Comparison of ENCODE assay signal across 1 cellular context in the genomic region with DNA sequence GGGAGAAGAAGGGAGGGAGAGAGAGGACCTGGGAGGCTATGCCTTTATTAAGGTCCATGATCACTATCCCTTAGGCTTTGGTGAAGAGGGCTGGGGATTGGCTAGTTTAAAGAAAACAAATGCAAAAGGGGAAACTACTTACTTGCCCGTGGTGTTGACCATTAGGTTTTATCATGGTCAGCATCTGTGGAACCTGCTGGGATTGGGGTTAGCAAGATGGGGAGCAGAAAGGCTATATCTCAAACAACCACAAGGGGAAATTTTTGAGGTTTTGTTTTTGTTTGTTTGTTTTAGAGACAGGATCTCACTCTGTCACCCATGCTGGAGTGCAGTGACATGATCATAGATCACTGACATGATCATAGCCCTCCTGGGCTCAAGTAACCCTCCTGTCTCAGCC.
TF ChIP-seq lines count a peak whose summit lies in the region.

No MANE protein-coding gene starts in this region.

TF ChIP-seq in HCT116, 20 proteins besides CTCF, POLR2A, EP300 and RAD21 (continued from another document):
- TF ChIP-seq, protein P1, sequence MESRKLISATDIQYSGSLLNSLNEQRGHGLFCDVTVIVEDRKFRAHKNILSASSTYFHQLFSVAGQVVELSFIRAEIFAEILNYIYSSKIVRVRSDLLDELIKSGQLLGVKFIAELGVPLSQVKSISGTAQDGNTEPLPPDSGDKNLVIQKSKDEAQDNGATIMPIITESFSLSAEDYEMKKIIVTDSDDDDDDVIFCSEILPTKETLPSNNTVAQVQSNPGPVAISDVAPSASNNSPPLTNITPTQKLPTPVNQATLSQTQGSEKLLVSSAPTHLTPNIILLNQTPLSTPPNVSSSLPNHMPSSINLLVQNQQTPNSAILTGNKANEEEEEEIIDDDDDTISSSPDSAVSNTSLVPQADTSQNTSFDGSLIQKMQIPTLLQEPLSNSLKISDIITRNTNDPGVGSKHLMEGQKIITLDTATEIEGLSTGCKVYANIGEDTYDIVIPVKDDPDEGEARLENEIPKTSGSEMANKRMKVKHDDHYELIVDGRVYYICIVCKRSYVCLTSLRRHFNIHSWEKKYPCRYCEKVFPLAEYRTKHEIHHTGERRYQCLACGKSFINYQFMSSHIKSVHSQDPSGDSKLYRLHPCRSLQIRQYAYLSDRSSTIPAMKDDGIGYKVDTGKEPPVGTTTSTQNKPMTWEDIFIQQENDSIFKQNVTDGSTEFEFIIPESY (IDR thresholded peaks at IDR 0.05; ENCODE audit: extremely low read depth, insufficient replicate concordance, low read length) = no peak
